ENCODE assay signal across 2 cellular contexts in genomic region chr17:65409381-65409780, GRCh38.
TF ChIP-seq lines count a peak whose summit lies in the region.

No MANE protein-coding gene starts in this region.

TF ChIP-seq in IMR-90, 13 proteins besides CTCF, POLR2A, EP300 and RAD21 (continued from another document):
- TF ChIP-seq USF2 (IDR thresholded peaks at IDR 0.05; ENCODE audit: low read depth, low read length) (no peak), ELK1 (IDR thresholded peaks at IDR 0.05; ENCODE audit: borderline replicate concordance, low read depth, low read length) (no peak), SMC3 (IDR thresholded peaks at IDR 0.05; ENCODE audit: low read depth, low read length) (no peak), MAFK (IDR thresholded peaks at IDR 0.05; ENCODE audit: low read depth, low read length) (no peak), FOS (IDR thresholded peaks at IDR 0.05; ENCODE audit: low read depth, low read length) (no peak), BHLHE40 (IDR thresholded peaks at IDR 0.05; ENCODE audit: low read depth, low read length) (no peak), RCOR1 (IDR thresholded peaks at IDR 0.05; ENCODE audit: insufficient replicate concordance, low read length) (no peak), MXI1 (IDR thresholded peaks at IDR 0.05; ENCODE audit: borderline replicate concordance, low read depth, low read length) (no peak), NFE2L2 (IDR thresholded peaks at IDR 0.05; ENCODE audit: low read depth, low read length) (no peak), CHD1 (IDR thresholded peaks at IDR 0.05; ENCODE audit: low read depth, low read length) (no peak), RFX5 (IDR thresholded peaks at IDR 0.05; ENCODE audit: low read depth, low read length) (no peak)

TF ChIP-seq in H1, 55 proteins besides CTCF, POLR2A, EP300 and RAD21 (continued from another document):
- TF ChIP-seq USF2 (IDR thresholded peaks at IDR 0.05; ENCODE audit: low read length): no peak
- TF ChIP-seq JUND (IDR thresholded peaks at IDR 0.05; ENCODE audit: low read length): no peak
- TF ChIP-seq RBBP5 (IDR thresholded peaks at IDR 0.05; ENCODE audit: borderline replicate concordance, low read depth, low read length): no peak
- no peak for TF ChIP-seq KDM5A (IDR thresholded peaks at IDR 0.05; ENCODE audit: low read length)
- TF ChIP-seq CREB1 (IDR thresholded peaks at IDR 0.05): no peak
- no peak for TF ChIP-seq CEBPB (IDR thresholded peaks at IDR 0.05; ENCODE audit: low read depth, low read length)
- TF ChIP-seq HDAC2 (IDR thresholded peaks at IDR 0.05; ENCODE audit: borderline replicate concordance in 1 of 2, low read depth in 2 of 2, low read length in 2 of 2): no peak
- no peak for TF ChIP-seq BACH1 (IDR thresholded peaks at IDR 0.05; ENCODE audit: low read length)
- TF ChIP-seq RFX5 (IDR thresholded peaks at IDR 0.05; ENCODE audit: borderline replicate concordance, low read depth, low read length): no peak
- no peak for TF ChIP-seq SIX5 (IDR thresholded peaks at IDR 0.05; ENCODE audit: low read depth, low read length)
- no peak for TF ChIP-seq ZNF274 (IDR thresholded peaks at IDR 0.05; ENCODE audit: borderline replicate concordance, extremely low read depth, low read length)
- TF ChIP-seq CHD1 (IDR thresholded peaks at IDR 0.05; ENCODE audit: low read depth, low read length): no peak
- TF ChIP-seq, protein P1, sequence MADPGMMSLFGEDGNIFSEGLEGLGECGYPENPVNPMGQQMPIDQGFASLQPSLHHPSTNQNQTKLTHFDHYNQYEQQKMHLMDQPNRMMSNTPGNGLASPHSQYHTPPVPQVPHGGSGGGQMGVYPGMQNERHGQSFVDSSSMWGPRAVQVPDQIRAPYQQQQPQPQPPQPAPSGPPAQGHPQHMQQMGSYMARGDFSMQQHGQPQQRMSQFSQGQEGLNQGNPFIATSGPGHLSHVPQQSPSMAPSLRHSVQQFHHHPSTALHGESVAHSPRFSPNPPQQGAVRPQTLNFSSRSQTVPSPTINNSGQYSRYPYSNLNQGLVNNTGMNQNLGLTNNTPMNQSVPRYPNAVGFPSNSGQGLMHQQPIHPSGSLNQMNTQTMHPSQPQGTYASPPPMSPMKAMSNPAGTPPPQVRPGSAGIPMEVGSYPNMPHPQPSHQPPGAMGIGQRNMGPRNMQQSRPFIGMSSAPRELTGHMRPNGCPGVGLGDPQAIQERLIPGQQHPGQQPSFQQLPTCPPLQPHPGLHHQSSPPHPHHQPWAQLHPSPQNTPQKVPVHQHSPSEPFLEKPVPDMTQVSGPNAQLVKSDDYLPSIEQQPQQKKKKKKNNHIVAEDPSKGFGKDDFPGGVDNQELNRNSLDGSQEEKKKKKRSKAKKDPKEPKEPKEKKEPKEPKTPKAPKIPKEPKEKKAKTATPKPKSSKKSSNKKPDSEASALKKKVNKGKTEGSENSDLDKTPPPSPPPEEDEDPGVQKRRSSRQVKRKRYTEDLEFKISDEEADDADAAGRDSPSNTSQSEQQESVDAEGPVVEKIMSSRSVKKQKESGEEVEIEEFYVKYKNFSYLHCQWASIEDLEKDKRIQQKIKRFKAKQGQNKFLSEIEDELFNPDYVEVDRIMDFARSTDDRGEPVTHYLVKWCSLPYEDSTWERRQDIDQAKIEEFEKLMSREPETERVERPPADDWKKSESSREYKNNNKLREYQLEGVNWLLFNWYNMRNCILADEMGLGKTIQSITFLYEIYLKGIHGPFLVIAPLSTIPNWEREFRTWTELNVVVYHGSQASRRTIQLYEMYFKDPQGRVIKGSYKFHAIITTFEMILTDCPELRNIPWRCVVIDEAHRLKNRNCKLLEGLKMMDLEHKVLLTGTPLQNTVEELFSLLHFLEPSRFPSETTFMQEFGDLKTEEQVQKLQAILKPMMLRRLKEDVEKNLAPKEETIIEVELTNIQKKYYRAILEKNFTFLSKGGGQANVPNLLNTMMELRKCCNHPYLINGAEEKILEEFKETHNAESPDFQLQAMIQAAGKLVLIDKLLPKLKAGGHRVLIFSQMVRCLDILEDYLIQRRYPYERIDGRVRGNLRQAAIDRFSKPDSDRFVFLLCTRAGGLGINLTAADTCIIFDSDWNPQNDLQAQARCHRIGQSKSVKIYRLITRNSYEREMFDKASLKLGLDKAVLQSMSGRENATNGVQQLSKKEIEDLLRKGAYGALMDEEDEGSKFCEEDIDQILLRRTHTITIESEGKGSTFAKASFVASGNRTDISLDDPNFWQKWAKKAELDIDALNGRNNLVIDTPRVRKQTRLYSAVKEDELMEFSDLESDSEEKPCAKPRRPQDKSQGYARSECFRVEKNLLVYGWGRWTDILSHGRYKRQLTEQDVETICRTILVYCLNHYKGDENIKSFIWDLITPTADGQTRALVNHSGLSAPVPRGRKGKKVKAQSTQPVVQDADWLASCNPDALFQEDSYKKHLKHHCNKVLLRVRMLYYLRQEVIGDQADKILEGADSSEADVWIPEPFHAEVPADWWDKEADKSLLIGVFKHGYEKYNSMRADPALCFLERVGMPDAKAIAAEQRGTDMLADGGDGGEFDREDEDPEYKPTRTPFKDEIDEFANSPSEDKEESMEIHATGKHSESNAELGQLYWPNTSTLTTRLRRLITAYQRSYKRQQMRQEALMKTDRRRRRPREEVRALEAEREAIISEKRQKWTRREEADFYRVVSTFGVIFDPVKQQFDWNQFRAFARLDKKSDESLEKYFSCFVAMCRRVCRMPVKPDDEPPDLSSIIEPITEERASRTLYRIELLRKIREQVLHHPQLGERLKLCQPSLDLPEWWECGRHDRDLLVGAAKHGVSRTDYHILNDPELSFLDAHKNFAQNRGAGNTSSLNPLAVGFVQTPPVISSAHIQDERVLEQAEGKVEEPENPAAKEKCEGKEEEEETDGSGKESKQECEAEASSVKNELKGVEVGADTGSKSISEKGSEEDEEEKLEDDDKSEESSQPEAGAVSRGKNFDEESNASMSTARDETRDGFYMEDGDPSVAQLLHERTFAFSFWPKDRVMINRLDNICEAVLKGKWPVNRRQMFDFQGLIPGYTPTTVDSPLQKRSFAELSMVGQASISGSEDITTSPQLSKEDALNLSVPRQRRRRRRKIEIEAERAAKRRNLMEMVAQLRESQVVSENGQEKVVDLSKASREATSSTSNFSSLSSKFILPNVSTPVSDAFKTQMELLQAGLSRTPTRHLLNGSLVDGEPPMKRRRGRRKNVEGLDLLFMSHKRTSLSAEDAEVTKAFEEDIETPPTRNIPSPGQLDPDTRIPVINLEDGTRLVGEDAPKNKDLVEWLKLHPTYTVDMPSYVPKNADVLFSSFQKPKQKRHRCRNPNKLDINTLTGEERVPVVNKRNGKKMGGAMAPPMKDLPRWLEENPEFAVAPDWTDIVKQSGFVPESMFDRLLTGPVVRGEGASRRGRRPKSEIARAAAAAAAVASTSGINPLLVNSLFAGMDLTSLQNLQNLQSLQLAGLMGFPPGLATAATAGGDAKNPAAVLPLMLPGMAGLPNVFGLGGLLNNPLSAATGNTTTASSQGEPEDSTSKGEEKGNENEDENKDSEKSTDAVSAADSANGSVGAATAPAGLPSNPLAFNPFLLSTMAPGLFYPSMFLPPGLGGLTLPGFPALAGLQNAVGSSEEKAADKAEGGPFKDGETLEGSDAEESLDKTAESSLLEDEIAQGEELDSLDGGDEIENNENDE (IDR thresholded peaks at IDR 0.05; ENCODE audit: insufficient replicate concordance, low read length): no peak
- no peak for TF ChIP-seq EZH2 (IDR thresholded peaks at IDR 0.05; ENCODE audit: low read depth, low read length, severe bottlenecking)
- no peak for TF ChIP-seq POLR2AphosphoS5 (IDR thresholded peaks at IDR 0.05; ENCODE audit: low read depth, low read length)
- TF ChIP-seq SP4 (IDR thresholded peaks at IDR 0.05; ENCODE audit: low read length): no peak
- TF ChIP-seq TCF12 (IDR thresholded peaks at IDR 0.05; ENCODE audit: low read depth, low read length): no peak
- no peak for TF ChIP-seq SAP30 (IDR thresholded peaks at IDR 0.05; ENCODE audit: insufficient read depth, insufficient replicate concordance, low read length)
- TF ChIP-seq EGR1 (IDR thresholded peaks at IDR 0.05; ENCODE audit: borderline replicate concordance, low read depth, low read length): no peak
